ENCODE assay signal across 8 cellular contexts in genomic region chr5:76402251-76402879, GRCh38. TPM values are rescaled to one million over a fixed set of nuclear protein-coding genes. Genes with fewer than 3 reads are reported as not detected.
DNase-seq lines count a peak whose midpoint lies in the region; ATAC-seq and TF ChIP-seq lines count a peak whose summit lies in the region.

No MANE protein-coding gene starts in this region.

- H3K4me3 ChIP-seq in right atrium auricular region, result peak overlapping the region; percentile 37 to 67
- peak overlapping the region; percentile 78 for H3K4me3 ChIP-seq in skeletal muscle satellite cell (ENCODE audit: low read length)

- no peak overlapping the region for H3K9ac ChIP-seq in skeletal muscle satellite cell (ENCODE audit: low read depth, low read length)

- H3K36me3 ChIP-seq in right atrium auricular region (no peaks in the 10 kb centered on the region), skeletal muscle satellite cell (ENCODE audit: insufficient read depth, low read length) (no peaks in the 10 kb centered on the region)

- H3K4me1 ChIP-seq in right atrium auricular region (peaks cover 0 to 24% of the 10 kb centered on the region in 2 donors), skeletal muscle satellite cell (ENCODE audit: control insufficient read depth, insufficient read depth, low read length) (peaks cover 5% of the 10 kb centered on the region)

- peak overlapping the region; percentile 49 to 61 for H3K27ac ChIP-seq in right atrium auricular region

- TF ChIP-seq CTCF in right atrium auricular region (IDR thresholded peaks at IDR 0.05), result no peak

- H3K9me3 ChIP-seq in right atrium auricular region (no peaks in the 10 kb centered on the region), skeletal muscle satellite cell (replicated peaks; ENCODE audit: low read length) (no peaks in the 10 kb centered on the region)

- ATAC-seq in GM18868 (IDR thresholded peaks at IDR 0.05; ENCODE audit: unreplicated experiment) (peak; percentile 46), HG03045 (IDR thresholded peaks at IDR 0.05; ENCODE audit: unreplicated experiment) (peak; percentile 32)

- peak overlapping the region; percentile 97 for H3K4me2 ChIP-seq in skeletal muscle satellite cell (ENCODE audit: low read length)

- H3K27me3 ChIP-seq in right atrium auricular region (no peaks in the 10 kb centered on the region), skeletal muscle satellite cell (ENCODE audit: control insufficient read depth, insufficient read depth, low read length) (peaks cover 74% of the 10 kb centered on the region)

- DNase-seq in RPMI8226 (peak; percentile 94), activated gamma-delta T cell (lab: John Stamatoyannopoulos, UW) (peak; percentile 52), right atrium auricular region (ENCODE audit: low spot score) (no peak), NCI-H2081 (lab: John Stamatoyannopoulos, UW) (no peak), NCI-H187 (lab: John Stamatoyannopoulos, UW) (no peak)

RNA-seq across cellular contexts. Expression of gene IQGAP2, which starts 0.7 kb away (rescaled TPM):
- total RNA-seq in right atrium auricular region, result 10 to 100 TPM in 1 of 2 donors, 1 to 10 TPM in 1; 5.4 to 12.3 TPM
- total RNA-seq in skeletal muscle satellite cell (2012; rRNA removed), result 0.87 and 3.3 TPM in 2 replicates

Comparison
In these comparisons a context has a peak if more than half of its experiments do, and no peak if none do; other contexts are left out.
1. DNase-seq: peak in RPMI8226 (single experiment) and activated gamma-delta T cell (single experiment); none in right atrium auricular region (single experiment), NCI-H2081 (0 of 2) and NCI-H187 (0 of 2).